ENCODE assay signal across 29 cellular contexts in the genomic region with DNA sequence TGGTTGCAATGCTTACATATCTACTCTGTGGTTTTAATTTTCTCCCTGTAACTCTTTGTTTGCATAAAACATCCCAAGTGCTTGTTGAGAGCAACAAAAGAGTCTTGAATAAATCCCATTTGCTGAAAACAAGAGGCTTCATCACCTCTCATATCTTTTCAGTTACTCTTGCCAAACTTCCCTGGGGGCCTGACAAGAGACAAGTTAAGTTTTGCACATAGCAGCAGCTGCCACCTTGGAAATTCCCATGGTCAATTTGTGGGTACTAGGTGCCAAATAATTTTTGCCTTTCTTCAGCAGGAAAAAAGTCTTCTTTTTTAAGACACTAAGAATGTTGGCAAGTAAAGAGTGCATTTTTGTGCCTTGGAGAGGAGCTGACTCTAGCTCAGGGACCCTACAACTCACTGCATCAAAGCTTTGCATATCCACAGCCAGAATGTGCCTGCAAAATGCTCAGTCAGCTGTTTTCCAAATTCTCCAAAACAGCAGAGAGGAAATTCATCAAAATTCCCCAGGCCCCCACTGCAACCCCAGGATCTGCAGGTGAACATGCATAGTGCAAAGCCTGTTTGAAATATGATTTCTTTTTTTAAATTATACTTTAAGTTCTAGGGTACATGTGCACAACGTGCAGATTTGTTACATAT.
"Had no signal": no experiment of that assay in that cellular context is flagged by ENCODE, and none has a peak within 500 bp of the region (broad histone marks: within the 10 kb centered on the region; RNA-seq: fewer than 3 reads in every experiment).

No MANE protein-coding gene starts in this region.

- H3K9me3 ChIP-seq: adrenal gland, colonic mucosa, gastroesophageal sphincter, right atrium auricular region, uterus had no signal

- FAIRE-seq: small intestine had no signal

- ATAC-seq: activated CD4-positive, CD25-positive, alpha-beta regulatory T cell treated with anti-CD3 and anti-CD28 coated beads, Interleukin-2, amount 50 U/mL, for 24 hours; gastroesophageal sphincter; stimulated activated effector memory CD8-positive, alpha-beta T cell treated with anti-CD3 and anti-CD28 coated beads, Interleukin-12 subunit alpha, Interleukin-12 subunit beta, amount 100 ng/mL, for 72 hours; stimulated activated naive CD8-positive, alpha-beta T cell treated with anti-CD3 and anti-CD28 coated beads, Interleukin-15, amount 100 ng/mL, for 72 hours had no signal

- DNase-seq: activated CD4-positive, alpha-beta T cell treated with anti-CD3 and anti-CD28 coated beads for 48 hours; activated CD4-positive, alpha-beta T cell treated with anti-CD3 and anti-CD28 coated beads, Interleukin-2, amount 50 U/mL, for 48 hours; activated CD8-positive, alpha-beta memory T cell treated with anti-CD3 and anti-CD28 coated beads for 24 hours; activated effector memory CD4-positive, alpha-beta T cell treated with Interleukin-2 at 50 U/mL for 16 hours; activated naive CD4-positive, alpha-beta T cell treated with Interleukin-2 at 50 U/mL for 16 hours; activated naive CD8-positive, alpha-beta T cell treated with anti-CD3 and anti-CD28 coated beads for 36 hours; aorta; cerebellar nuclear complex; colonic mucosa; dorsolateral prefrontal cortex; effector memory CD4-positive, alpha-beta T cell; islet precursor cell; left ventricle myocardium superior; naive B cell; nucleus accumbens; small intestine; stimulated activated CD4-positive, alpha-beta T cell treated with anti-CD3 and anti-CD28 coated beads, Interleukin-4, amount 100 ng/mL, for 24 hours; stimulated activated naive CD8-positive, alpha-beta T cell treated with anti-CD3 and anti-CD28 coated beads, Interleukin-15, amount 100 ng/mL, for 72 hours; substantia nigra; T1000; uterus; WERI-Rb-1 had no signal

- H3K79me2 ChIP-seq: hepatocyte had no signal

- H3K4me2 ChIP-seq: hepatocyte had no signal

- H3K36me3 ChIP-seq: adrenal gland, cardiac muscle cell, colonic mucosa, right atrium auricular region, uterus, WERI-Rb-1 had no signal

- H3K27me3 ChIP-seq: adrenal gland, cardiac muscle cell, colonic mucosa, dorsolateral prefrontal cortex, gastroesophageal sphincter, hepatocyte, right atrium auricular region, uterus had no signal

- H2AFZ ChIP-seq: hepatocyte had no signal

- H3K4me1 ChIP-seq: colonic mucosa, gastroesophageal sphincter, uterus had no signal

- H3K4me3 ChIP-seq: adrenal gland, cardiac muscle cell, colonic mucosa, dorsolateral prefrontal cortex, gastroesophageal sphincter, hepatocyte, right atrium auricular region, uterus had no signal

- H3K27ac ChIP-seq: adrenal gland, cardiac muscle cell, colonic mucosa, dorsolateral prefrontal cortex, gastroesophageal sphincter, hepatocyte, uterus, WERI-Rb-1 had no signal
